ENCODE assay signal across 2 cellular contexts in the genomic region with DNA sequence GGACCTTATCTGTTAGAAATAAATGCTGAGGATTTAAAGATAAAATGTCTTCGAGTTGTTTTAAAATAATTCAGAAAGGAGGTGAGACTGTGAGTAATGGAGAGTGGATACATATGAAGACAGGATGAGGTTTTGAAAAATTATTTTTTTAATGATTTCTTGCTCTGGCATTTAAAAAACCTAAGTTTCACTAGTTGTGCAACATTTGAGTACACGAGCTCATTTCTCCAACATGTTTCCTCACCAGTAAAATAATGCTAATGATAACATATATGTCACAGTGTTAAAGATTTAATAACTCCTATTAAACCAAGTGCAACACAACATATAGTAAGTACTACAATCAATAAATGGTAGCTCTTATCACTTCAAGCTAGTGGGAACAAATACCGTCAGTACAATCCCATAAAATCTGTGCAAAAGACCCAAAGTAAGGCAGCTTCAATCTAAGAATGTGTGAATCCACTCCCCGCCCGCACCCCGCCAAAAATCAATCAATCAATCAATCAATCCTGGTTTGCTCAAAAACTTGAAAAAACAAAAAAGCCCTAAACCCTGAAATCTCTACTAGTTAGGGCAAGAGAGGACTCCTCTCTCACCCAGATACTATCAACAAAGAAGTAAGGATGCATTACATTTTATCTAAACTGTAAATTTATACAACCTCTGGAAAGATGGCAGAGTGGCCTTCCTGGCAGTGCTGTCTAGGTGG.
TF ChIP-seq lines count a peak whose summit lies in the region.

No MANE protein-coding gene starts in this region.

TF ChIP-seq in A549, 52 proteins besides CTCF, POLR2A, EP300 and RAD21 (continued from another document):
- TF ChIP-seq, protein P1, sequence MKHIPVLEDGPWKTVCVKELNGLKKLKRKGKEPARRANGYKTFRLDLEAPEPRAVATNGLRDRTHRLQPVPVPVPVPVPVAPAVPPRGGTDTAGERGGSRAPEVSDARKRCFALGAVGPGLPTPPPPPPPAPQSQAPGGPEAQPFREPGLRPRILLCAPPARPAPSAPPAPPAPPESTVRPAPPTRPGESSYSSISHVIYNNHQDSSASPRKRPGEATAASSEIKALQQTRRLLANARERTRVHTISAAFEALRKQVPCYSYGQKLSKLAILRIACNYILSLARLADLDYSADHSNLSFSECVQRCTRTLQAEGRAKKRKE (CRISPR knock-in tag; IDR thresholded peaks at IDR 0.05; ENCODE audit: low read depth), result no peak
- no peak for TF ChIP-seq KDM5A (IDR thresholded peaks at IDR 0.05)
- TF ChIP-seq TFCP2L1 (CRISPR knock-in tag; IDR thresholded peaks at IDR 0.05), result no peak
- TF ChIP-seq, protein P2, sequence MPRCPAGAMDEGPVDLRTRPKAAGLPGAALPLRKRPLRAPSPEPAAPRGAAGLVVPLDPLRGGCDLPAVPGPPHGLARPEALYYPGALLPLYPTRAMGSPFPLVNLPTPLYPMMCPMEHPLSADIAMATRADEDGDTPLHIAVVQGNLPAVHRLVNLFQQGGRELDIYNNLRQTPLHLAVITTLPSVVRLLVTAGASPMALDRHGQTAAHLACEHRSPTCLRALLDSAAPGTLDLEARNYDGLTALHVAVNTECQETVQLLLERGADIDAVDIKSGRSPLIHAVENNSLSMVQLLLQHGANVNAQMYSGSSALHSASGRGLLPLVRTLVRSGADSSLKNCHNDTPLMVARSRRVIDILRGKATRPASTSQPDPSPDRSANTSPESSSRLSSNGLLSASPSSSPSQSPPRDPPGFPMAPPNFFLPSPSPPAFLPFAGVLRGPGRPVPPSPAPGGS (IDR thresholded peaks at IDR 0.05), result no peak
- TF ChIP-seq FOXS1 (CRISPR knock-in tag; IDR thresholded peaks at IDR 0.05), result no peak
- TF ChIP-seq EHMT2 (IDR thresholded peaks at IDR 0.05; ENCODE audit: low read depth), result no peak
- no peak for TF ChIP-seq GATA3 (IDR thresholded peaks at IDR 0.05; ENCODE audit: borderline replicate concordance)
- no peak for TF ChIP-seq ZC3H11A (IDR thresholded peaks at IDR 0.05)
- no peak for TF ChIP-seq POLR2AphosphoS2 (conservative IDR thresholded peaks at IDR 0.05; ENCODE audit: low read length)

TF ChIP-seq in HEK293, 187 proteins besides CTCF, POLR2A, EP300 and RAD21 (continued from another document):
- TF ChIP-seq, protein P3, sequence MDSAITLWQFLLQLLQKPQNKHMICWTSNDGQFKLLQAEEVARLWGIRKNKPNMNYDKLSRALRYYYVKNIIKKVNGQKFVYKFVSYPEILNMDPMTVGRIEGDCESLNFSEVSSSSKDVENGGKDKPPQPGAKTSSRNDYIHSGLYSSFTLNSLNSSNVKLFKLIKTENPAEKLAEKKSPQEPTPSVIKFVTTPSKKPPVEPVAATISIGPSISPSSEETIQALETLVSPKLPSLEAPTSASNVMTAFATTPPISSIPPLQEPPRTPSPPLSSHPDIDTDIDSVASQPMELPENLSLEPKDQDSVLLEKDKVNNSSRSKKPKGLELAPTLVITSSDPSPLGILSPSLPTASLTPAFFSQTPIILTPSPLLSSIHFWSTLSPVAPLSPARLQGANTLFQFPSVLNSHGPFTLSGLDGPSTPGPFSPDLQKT (IDR thresholded peaks at IDR 0.05; ENCODE audit: borderline replicate concordance, low read depth, low read length), result no peak
- no peak for TF ChIP-seq ZNF548 (tag by site-specific recombination; IDR thresholded peaks at IDR 0.05)
